Comparison of ENCODE assay signal across 8 cellular contexts in genomic region chr20:3784863-3785239, GRCh38. TPM values are rescaled to one million over a fixed set of nuclear protein-coding genes. Genes with fewer than 3 reads are reported as not detected.
DNase-seq lines count a peak whose midpoint lies in the region; ATAC-seq and TF ChIP-seq lines count a peak whose summit lies in the region.
"Had no signal": no experiment of that assay in that cellular context is flagged by ENCODE, and none has a peak within 500 bp of the region (broad histone marks: within the 10 kb centered on the region; RNA-seq: fewer than 3 reads in every experiment).

No MANE protein-coding gene starts in this region.

- WGBS in smooth muscle cell (ENCODE audit: low lambda C conversion rate), result 93% methylated on average over 6 of the region's 6 CpGs

- CTCF ChIA-PET in HCT116 (lab: Charles Lee), result no interaction called here
- CTCF ChIA-PET in activated CD4-positive, alpha-beta memory T cell treated with anti-CD3 and anti-CD28 coated beads, Interleukin-2, amount 10 ng/mL, durations not matched to agents 7 days and 5 days (lab: Charles Lee), result interaction anchor here (9.4 kb wide), 1 partner anchor 36 kb away, joined by 98 read pairs; the partner anchor contains the start of gene AP5S1

- peak overlapping the region; percentile 49 for H3K27ac Mint-ChIP-seq in activated CD4-positive, alpha-beta memory T cell treated with anti-CD3 and anti-CD28 coated beads, Interleukin-2, amount 10 ng/mL, durations not matched to agents 7 days and 5 days

- H3K9ac ChIP-seq in HCT116 (ENCODE audit: low read length), result peak overlapping the region; percentile 72; the same call in 1 of the 2 replicates
- H3K9ac ChIP-seq in fibroblast of lung (ENCODE audit: insufficient read depth, low read length), result no peak overlapping the region
- H3K9ac ChIP-seq in smooth muscle cell (ENCODE audit: low read depth), result no peak overlapping the region

- no peak for ATAC-seq in HCT116

- H3K36me3 Mint-ChIP-seq in activated CD4-positive, alpha-beta memory T cell treated with anti-CD3 and anti-CD28 coated beads, Interleukin-2, amount 10 ng/mL, durations not matched to agents 7 days and 5 days (ENCODE audit: low read depth), result peaks cover 11% of the 10 kb centered on the region

- intact Hi-C loops in HCT116 (cut with micrococcal nuclease), result loop anchor here (5.0 kb wide), 1 partner anchor 302 kb away; no protein-coding TSS in a partner anchor

- no TSS peak for BruUV-seq in HCT116 (replicated peaks; lab: Mats Ljungman, UMichigan)

- H3K4me1 ChIP-seq in HCT116 (ENCODE audit: control insufficient read depth in 1 of 2, insufficient read depth in 2 of 2, low read length in 2 of 2) (peaks cover 25 to 47% of the 10 kb centered on the region in 2 experiments), fibroblast of lung (ENCODE audit: control insufficient read depth, extremely low read depth, insufficient read depth, low read length) (peaks cover 21% of the 10 kb centered on the region), smooth muscle cell (ENCODE audit: low read depth) (peaks cover 10% of the 10 kb centered on the region)

- H3K4me1 Mint-ChIP-seq in activated CD4-positive, alpha-beta memory T cell treated with anti-CD3 and anti-CD28 coated beads, Interleukin-2, amount 10 ng/mL, durations not matched to agents 7 days and 5 days, result peaks cover 58% of the 10 kb centered on the region

- H3K27me3 ChIP-seq in HCT116 (ENCODE audit: insufficient read depth, low read length) (no peaks in the 10 kb centered on the region), fibroblast of lung (ENCODE audit: control insufficient read depth, insufficient read depth, low read length) (no peaks in the 10 kb centered on the region), smooth muscle cell (ENCODE audit: low read depth) (no peaks in the 10 kb centered on the region)

- H3K4me3 ChIP-seq in HCT116 (replicated peaks in 1 of 2; ENCODE audit: low read depth in 1 of 2, low read length in 2 of 2) (peak overlapping the region in 1 of 2 experiments; percentile 70; a peak in 1 of 4 replicates), fibroblast of lung (replicated peaks in 1 of 4; ENCODE audit: control extremely low read depth in 1 of 4, insufficient read depth in 1 of 4, low read depth in 3 of 4, low read length in 4 of 4) (peak overlapping the region; percentile 49 to 77 (median 68)), smooth muscle cell (peak overlapping the region; percentile 62)

- no peak for TF ChIP-seq POLR2A in HCT116 (IDR thresholded peaks at IDR 0.05; ENCODE audit: borderline replicate concordance, extremely low read depth, insufficient read depth, insufficient read length)

- DNase-seq in HCT116 (ENCODE audit: low read depth, low spot score) (no peak), fibroblast of lung (ENCODE audit: low read depth in 2 of 2) (no peak), smooth muscle cell (lab: John Stamatoyannopoulos, UW; ENCODE audit: unreplicated experiment) (no peak), NCI-H1092 treated with DMSO at 0.1 percent for 48 hours (lab: John Stamatoyannopoulos, UW) (no peak), superior temporal gyrus (ENCODE audit: extremely low spot score) (no peak), OCI-M1 (lab: John Stamatoyannopoulos, UW) (no peak)
- DNase-seq in activated CD4-positive, alpha-beta memory T cell treated with anti-CD3 and anti-CD28 coated beads, Interleukin-2, amount 10 ng/mL, durations not matched to agents 7 days and 5 days, result no peak
- DNase-seq: NCI-H524 had no signal

- RAD21 ChIA-PET in HCT116 (lab: Charles Lee; ENCODE audit: low non-redundant PET in 1 of 2, low total read pairs in 2 of 2, uncharacterized antibody in 2 of 2, unreplicated experiment in 2 of 2), result interaction anchor here in 1 of 2 experiments (0.8 kb wide), 1 partner anchor 70 kb away, joined by 4 read pairs; no protein-coding TSS in a partner anchor

- POLR2A ChIA-PET in HCT116 (lab: Charles Lee), result no interaction called here
- POLR2A ChIA-PET in activated CD4-positive, alpha-beta memory T cell treated with anti-CD3 and anti-CD28 coated beads, Interleukin-2, amount 10 ng/mL, durations not matched to agents 7 days and 5 days (lab: Charles Lee), result interaction anchor here (1.0 to 8.8 kb wide), 6 partner anchors 11 to 95 kb away, joined by 3 to 90 read pairs (median 38); partner anchors contain the start of genes ADISSP, AP5S1 and CDC25B

- TF ChIP-seq CTCF in HCT116 (IDR thresholded peaks at IDR 0.05 in 2 of 3, conservative IDR thresholded peaks at IDR 0.05 in 1 of 3; ENCODE audit: borderline replicate concordance in 1 of 3, insufficient read depth in 1 of 3, low read depth in 2 of 3, low read length in 2 of 3) (no peak), fibroblast of lung (conservative IDR thresholded peaks at IDR 0.05 in 1 of 2, IDR thresholded peaks at IDR 0.05 in 1 of 2; ENCODE audit: low read depth in 1 of 2, low read length in 2 of 2) (no peak), smooth muscle cell (IDR thresholded peaks at IDR 0.05; ENCODE audit: borderline replicate concordance, insufficient read depth, poor library complexity, severe bottlenecking) (no peak)

- H3K27me3 Mint-ChIP-seq in activated CD4-positive, alpha-beta memory T cell treated with anti-CD3 and anti-CD28 coated beads, Interleukin-2, amount 10 ng/mL, durations not matched to agents 7 days and 5 days, result peaks cover 9% of the 10 kb centered on the region

- peak overlapping the region; percentile 53 for H3K4me3 Mint-ChIP-seq in activated CD4-positive, alpha-beta memory T cell treated with anti-CD3 and anti-CD28 coated beads, Interleukin-2, amount 10 ng/mL, durations not matched to agents 7 days and 5 days

- peaks cover 0 to 8% of the 10 kb centered on the region in 2 experiments; a peak in 1 of 4 replicates for H3K36me3 ChIP-seq in HCT116 (ENCODE audit: control insufficient read depth in 1 of 2, insufficient read depth in 2 of 2, low read length in 2 of 2)
- peaks cover 5% of the 10 kb centered on the region for H3K36me3 ChIP-seq in fibroblast of lung (ENCODE audit: control insufficient read depth, insufficient read depth, low read length)
- H3K36me3 ChIP-seq in smooth muscle cell (ENCODE audit: low read depth), result no peaks in the 10 kb centered on the region

- H4K20me1 ChIP-seq in HCT116 (ENCODE audit: insufficient read depth) (no peaks in the 10 kb centered on the region), fibroblast of lung (ENCODE audit: control insufficient read depth, extremely low read depth, insufficient read depth, low read length) (peaks cover 2% of the 10 kb centered on the region), smooth muscle cell (ENCODE audit: low read depth) (peaks cover 35% of the 10 kb centered on the region)

- H3K4me2 ChIP-seq in HCT116 (ENCODE audit: low read length) (peak overlapping the region; percentile 88), fibroblast of lung (ENCODE audit: extremely low read depth, insufficient read depth, low read length) (peak overlapping the region; percentile 90), smooth muscle cell (peak overlapping the region; percentile 94)

- no peaks in the 10 kb centered on the region for H3K9me2 ChIP-seq in HCT116 (ENCODE audit: insufficient read depth)

- H3K79me2 ChIP-seq in HCT116 (ENCODE audit: insufficient read depth, low read length), result peaks cover 27% of the 10 kb centered on the region
- H3K79me2 ChIP-seq in fibroblast of lung (ENCODE audit: control insufficient read depth, insufficient read depth, low read length), result peaks cover 34% of the 10 kb centered on the region
- peaks cover 24% of the 10 kb centered on the region for H3K79me2 ChIP-seq in smooth muscle cell (ENCODE audit: low read depth)

- H3K27ac ChIP-seq in HCT116 (ENCODE audit: low read depth, low read length) (peak overlapping the region; percentile 81; the same call in 1 of the 2 replicates), fibroblast of lung (ENCODE audit: insufficient read depth, low read length) (peak overlapping the region; percentile 36), smooth muscle cell (ENCODE audit: low read depth) (no peak overlapping the region)

- H3K9me3 Mint-ChIP-seq in activated CD4-positive, alpha-beta memory T cell treated with anti-CD3 and anti-CD28 coated beads, Interleukin-2, amount 10 ng/mL, durations not matched to agents 7 days and 5 days, result no peaks in the 10 kb centered on the region

- no peak overlapping the region for H2AFZ ChIP-seq in HCT116 (ENCODE audit: low read depth, low read length, poor library complexity, severe bottlenecking)
- H2AFZ ChIP-seq in fibroblast of lung (ENCODE audit: low read length), result no peak overlapping the region
- H2AFZ ChIP-seq in smooth muscle cell (ENCODE audit: low read depth), result no peak overlapping the region

- no peaks in the 10 kb centered on the region for H3K9me3 ChIP-seq in HCT116 (ENCODE audit: control insufficient read depth in 1 of 2, insufficient read depth in 1 of 2, low read depth in 1 of 2, low read length in 2 of 2)
- no peaks in the 10 kb centered on the region for H3K9me3 ChIP-seq in fibroblast of lung (ENCODE audit: control insufficient read depth, insufficient read depth, low read depth, low read length)
- H3K9me3 ChIP-seq in smooth muscle cell (replicated peaks; ENCODE audit: low read depth), result no peaks in the 10 kb centered on the region

- peaks cover 16% of the 10 kb centered on the region for H3F3A ChIP-seq in smooth muscle cell (ENCODE audit: low read depth)

- TF ChIP-seq RAD21 in HCT116 (IDR thresholded peaks at IDR 0.05; ENCODE audit: low read depth), result no peak

RNA-seq across cellular contexts. Expression of gene CENPB, which starts 1.7 kb away (rescaled TPM):
- 67.2 TPM for total RNA-seq in HCT116 (2021; ENCODE audit: unreplicated experiment)
- polyA plus RNA-seq in HCT116 (2012), result 40.7 and 42.0 TPM in 2 replicates
- total RNA-seq in activated CD4-positive, alpha-beta memory T cell treated with anti-CD3 and anti-CD28 coated beads, Interleukin-2, amount 10 ng/mL, durations not matched to agents 7 days and 5 days, result 10 to 100 TPM; 67.0 to 68.0 TPM
- total RNA-seq in fibroblast of lung, result 106 TPM in 2 replicates
- 32.6 and 52.7 TPM in 2 replicates for polyA plus RNA-seq in fibroblast of lung
- 71.6 and 118 TPM in 2 replicates for polyA plus RNA-seq in fibroblast of lung (2012)
- 78.5 and 104 TPM in 2 replicates for polyA minus RNA-seq in fibroblast of lung (ENCODE audit: low replicate concordance)
- 23.6 TPM in 2 replicates for total RNA-seq in smooth muscle cell
- 10.4 and 13.4 TPM in 2 replicates for polyA plus RNA-seq in smooth muscle cell

RNA-seq across cellular contexts. Expression of gene SPEF1, which starts 3.6 kb away (rescaled TPM):
- total RNA-seq in HCT116 (2021; ENCODE audit: unreplicated experiment) (0.93 TPM), fibroblast of lung (under 0.01 and 0.17 TPM in 2 replicates), smooth muscle cell (0.36 and 0.72 TPM in 2 replicates)
- 0.74 and 0.83 TPM in 2 replicates for polyA plus RNA-seq in HCT116 (2012)
- total RNA-seq in activated CD4-positive, alpha-beta memory T cell treated with anti-CD3 and anti-CD28 coated beads, Interleukin-2, amount 10 ng/mL, durations not matched to agents 7 days and 5 days, result not detected
- polyA plus RNA-seq in fibroblast of lung (0.06 and 0.07 TPM in 2 replicates), smooth muscle cell (0.32 and 0.47 TPM in 2 replicates)
- 0.09 and 0.10 TPM in 2 replicates for polyA plus RNA-seq in fibroblast of lung (2012)
- not detected in 2 replicates for polyA minus RNA-seq in fibroblast of lung (ENCODE audit: low replicate concordance)

RNA-seq across cellular contexts. Expression of gene CDC25B, which starts 11.3 kb away (rescaled TPM):
- 223 TPM for total RNA-seq in HCT116 (2021; ENCODE audit: unreplicated experiment)
- polyA plus RNA-seq in HCT116 (2012), result 175 and 226 TPM in 2 replicates
- 100 to 1,000 TPM; 452 to 454 TPM for total RNA-seq in activated CD4-positive, alpha-beta memory T cell treated with anti-CD3 and anti-CD28 coated beads, Interleukin-2, amount 10 ng/mL, durations not matched to agents 7 days and 5 days
- 49.3 and 62.1 TPM in 2 replicates for total RNA-seq in fibroblast of lung
- 38.2 and 86.1 TPM in 2 replicates for polyA plus RNA-seq in fibroblast of lung
- polyA plus RNA-seq in fibroblast of lung (2012), result 51.8 and 121 TPM in 2 replicates
- 88.0 and 238 TPM in 2 replicates for polyA minus RNA-seq in fibroblast of lung (ENCODE audit: low replicate concordance)
- 9.5 and 14.7 TPM in 2 replicates for total RNA-seq in smooth muscle cell
- 11.1 and 14.8 TPM in 2 replicates for polyA plus RNA-seq in smooth muscle cell

RNA-seq across cellular contexts. Expression of gene ADISSP, which starts 17.3 kb away (rescaled TPM):
- total RNA-seq in HCT116 (2021; ENCODE audit: unreplicated experiment), result 99.4 TPM
- polyA plus RNA-seq in HCT116 (2012), result 71.0 and 92.8 TPM in 2 replicates
- 10 to 100 TPM; 20.7 to 23.4 TPM for total RNA-seq in activated CD4-positive, alpha-beta memory T cell treated with anti-CD3 and anti-CD28 coated beads, Interleukin-2, amount 10 ng/mL, durations not matched to agents 7 days and 5 days
- total RNA-seq in fibroblast of lung, result 17.2 and 23.5 TPM in 2 replicates
- 17.0 and 44.3 TPM in 2 replicates for polyA plus RNA-seq in fibroblast of lung
- polyA plus RNA-seq in fibroblast of lung (2012), result 28.8 and 87.6 TPM in 2 replicates
- 33.0 and 127 TPM in 2 replicates for polyA minus RNA-seq in fibroblast of lung (ENCODE audit: low replicate concordance)
- total RNA-seq in smooth muscle cell, result 7.6 and 11.8 TPM in 2 replicates
- polyA plus RNA-seq in smooth muscle cell, result 33.4 and 46.7 TPM in 2 replicates

RNA-seq across cellular contexts. Expression of gene AP5S1, which starts 35.5 kb away (rescaled TPM):
- total RNA-seq in HCT116 (2021; ENCODE audit: unreplicated experiment) (12.1 TPM), fibroblast of lung (10.0 and 17.8 TPM in 2 replicates), smooth muscle cell (3.1 and 9.9 TPM in 2 replicates)
- polyA plus RNA-seq in HCT116 (2012), result 8.7 and 9.0 TPM in 2 replicates
- 10 to 100 TPM; 12.7 to 15.5 TPM for total RNA-seq in activated CD4-positive, alpha-beta memory T cell treated with anti-CD3 and anti-CD28 coated beads, Interleukin-2, amount 10 ng/mL, durations not matched to agents 7 days and 5 days
- polyA plus RNA-seq in fibroblast of lung (11.8 and 12.2 TPM in 2 replicates), smooth muscle cell (10.9 and 14.7 TPM in 2 replicates)
- 18.1 and 21.4 TPM in 2 replicates for polyA plus RNA-seq in fibroblast of lung (2012)
- polyA minus RNA-seq in fibroblast of lung (ENCODE audit: low replicate concordance), result 64.9 and 68.7 TPM in 2 replicates
